Comparison of ENCODE assay signal across 10 cellular contexts in the genomic region with DNA sequence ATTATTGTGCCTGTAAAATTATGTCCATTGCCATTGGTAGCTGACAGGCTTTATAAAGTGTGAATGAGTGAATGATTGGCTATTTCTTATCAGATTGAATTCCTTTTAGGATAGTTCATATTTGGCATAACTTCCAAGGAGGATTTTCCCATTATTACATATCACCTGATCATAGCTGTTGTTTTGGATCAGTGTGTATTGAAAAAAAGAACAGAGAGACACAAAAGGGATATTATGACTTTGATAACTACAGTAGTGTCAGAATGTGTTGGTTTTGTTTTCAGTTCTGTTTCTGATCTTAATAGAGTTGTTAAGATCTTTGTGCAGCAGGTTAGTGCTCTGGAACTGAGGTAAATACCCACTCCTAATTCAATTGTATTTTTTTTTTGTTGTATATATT.
DNase-seq lines count a peak whose midpoint lies in the region; ATAC-seq and TF ChIP-seq lines count a peak whose summit lies in the region.
"Had no signal": no experiment of that assay in that cellular context is flagged by ENCODE, and none has a peak within 500 bp of the region (broad histone marks: within the 10 kb centered on the region; RNA-seq: fewer than 3 reads in every experiment).

No MANE protein-coding gene starts in this region.

- no peaks in the 10 kb centered on the region for H3K27me3 Mint-ChIP-seq in glutamatergic neuron (ENCODE audit: unreplicated experiment)

- H3K4me3 ChIP-seq in gastroesophageal sphincter (no peak overlapping the region), neuronal stem cell (ENCODE audit: low read length in 2 of 2) (no peak overlapping the region)

- in situ Hi-C loops in GM13976 (cut with MboI; ENCODE audit: low sequenced_read_pairs, unreplicated experiment), result no loop called here

- H3K9me3 Mint-ChIP-seq in glutamatergic neuron (ENCODE audit: unreplicated experiment), result peaks cover 1% of the 10 kb centered on the region

- H2AFZ ChIP-seq in neuronal stem cell (ENCODE audit: low read length), result no peak overlapping the region

- TF ChIP-seq CTCF in GM13976 (IDR thresholded peaks at IDR 0.05; ENCODE audit: borderline replicate concordance, control extremely low read depth, extremely low read depth, insufficient read depth, missing control alignments), result no peak
- no peak for TF ChIP-seq CTCF in gastroesophageal sphincter (IDR thresholded peaks at IDR 0.05)
- TF ChIP-seq CTCF in glutamatergic neuron (IDR thresholded peaks at IDR 0.05; ENCODE audit: partially characterized antibody, unreplicated experiment), result no peak

- H3K27ac ChIP-seq in gastroesophageal sphincter (peak overlapping the region; percentile 80 to 97 (median 81)), neuronal stem cell (replicated peaks; ENCODE audit: low read length) (no peak overlapping the region)

- no peak for TF ChIP-seq POLR2A in gastroesophageal sphincter (IDR thresholded peaks at IDR 0.05)

- H3K4me2 ChIP-seq in neuronal stem cell (ENCODE audit: insufficient read depth, low read length, poor library complexity, severe bottlenecking), result no peak overlapping the region

- DNase-seq in GM13976 (ENCODE audit: low spot score) (peak; percentile 52), neuronal stem cell (ENCODE audit: low spot score) (no peak), NCI-H2107 treated with DMSO at 0.1 percent for 48 hours (lab: John Stamatoyannopoulos, UW; ENCODE audit: unreplicated experiment) (no peak), HPDE6-E6E7 (ENCODE audit: extremely low spot score) (no peak), glutamatergic neuron (no peak)
- DNase-seq: stimulated activated CD4-positive, alpha-beta T cell treated with anti-CD3 and anti-CD28 coated beads, Interleukin-12 subunit alpha, Interleukin-12 subunit beta, amount 100 ng/mL, for 4 hours; SW 1271 had no signal

- H3K36me3 ChIP-seq in gastroesophageal sphincter, result no peaks in the 10 kb centered on the region
- peaks cover 0 to 2% of the 10 kb centered on the region in 2 donors for H3K36me3 ChIP-seq in neuronal stem cell (replicated peaks in 1 of 2; ENCODE audit: control insufficient read depth in 2 of 2, insufficient read depth in 2 of 2, low read length in 2 of 2)

- no peak overlapping the region for H3K4me3 Mint-ChIP-seq in glutamatergic neuron (ENCODE audit: unreplicated experiment)

- H3K79me1 ChIP-seq in neuronal stem cell (ENCODE audit: low read depth, low read length), result no peaks in the 10 kb centered on the region

- H3K27me3 ChIP-seq in gastroesophageal sphincter (no peaks in the 10 kb centered on the region), neuronal stem cell (ENCODE audit: control insufficient read depth in 3 of 3, insufficient read depth in 3 of 3, low read depth in 1 of 3, low read length in 3 of 3) (no peaks in the 10 kb centered on the region)

- H2BK120ac ChIP-seq in neuronal stem cell (ENCODE audit: low read depth, low read length), result no peak overlapping the region

- no peak overlapping the region for H2BK15ac ChIP-seq in neuronal stem cell (ENCODE audit: low read length)

- H3K9ac ChIP-seq in neuronal stem cell (ENCODE audit: low read depth, low read length, poor library complexity), result no peak overlapping the region

- no peak overlapping the region for H4K8ac ChIP-seq in neuronal stem cell (ENCODE audit: low read depth, low read length)

- H3K36me3 Mint-ChIP-seq in glutamatergic neuron (ENCODE audit: unreplicated experiment), result no peaks in the 10 kb centered on the region

- H4K91ac ChIP-seq in neuronal stem cell (ENCODE audit: low read depth, low read length, poor library complexity), result no peak overlapping the region

- peaks cover 8% of the 10 kb centered on the region for H3K4me1 Mint-ChIP-seq in glutamatergic neuron (ENCODE audit: low read depth, unreplicated experiment)

- ATAC-seq in GM19463 (IDR thresholded peaks at IDR 0.05; ENCODE audit: unreplicated experiment), result peak; percentile 84
- peak; percentile 79 for ATAC-seq in HG03135 (IDR thresholded peaks at IDR 0.05; ENCODE audit: unreplicated experiment)
- no peak for ATAC-seq in gastroesophageal sphincter

- no peak overlapping the region for H2BK12ac ChIP-seq in neuronal stem cell (ENCODE audit: low read length)

- TF ChIP-seq EP300 in gastroesophageal sphincter (IDR thresholded peaks at IDR 0.05), result no peak

- H2BK5ac ChIP-seq in neuronal stem cell (ENCODE audit: low read length), result no peak overlapping the region

- H3K18ac ChIP-seq in neuronal stem cell (ENCODE audit: low read length), result no peak overlapping the region

- H3K23ac ChIP-seq in neuronal stem cell (ENCODE audit: low read depth, low read length, poor library complexity), result no peak overlapping the region

- no peak overlapping the region for H2AK5ac ChIP-seq in neuronal stem cell (ENCODE audit: low read depth, low read length)

- H3K4ac ChIP-seq in neuronal stem cell (ENCODE audit: low read length), result no peak overlapping the region

- H3K9me3 ChIP-seq in gastroesophageal sphincter, result no peaks in the 10 kb centered on the region
- H3K9me3 ChIP-seq in neuronal stem cell (replicated peaks in 1 of 2; ENCODE audit: control insufficient read depth in 2 of 2, insufficient read depth in 1 of 2, low read depth in 1 of 2, low read length in 2 of 2), result no peaks in the 10 kb centered on the region

- peaks cover 16 to 74% (median 22%) of the 10 kb centered on the region in 3 donors for H3K4me1 ChIP-seq in gastroesophageal sphincter
- peaks cover 7 to 11% of the 10 kb centered on the region in 2 donors for H3K4me1 ChIP-seq in neuronal stem cell (ENCODE audit: control insufficient read depth in 2 of 2, insufficient read depth in 1 of 2, low read depth in 1 of 2, low read length in 2 of 2)

- H3K27ac Mint-ChIP-seq in glutamatergic neuron (ENCODE audit: unreplicated experiment), result no peak overlapping the region

- no peak overlapping the region for H3K14ac ChIP-seq in neuronal stem cell (ENCODE audit: low read length)
